20 cellular contexts compared by ENCODE assay signal in the genomic region with DNA sequence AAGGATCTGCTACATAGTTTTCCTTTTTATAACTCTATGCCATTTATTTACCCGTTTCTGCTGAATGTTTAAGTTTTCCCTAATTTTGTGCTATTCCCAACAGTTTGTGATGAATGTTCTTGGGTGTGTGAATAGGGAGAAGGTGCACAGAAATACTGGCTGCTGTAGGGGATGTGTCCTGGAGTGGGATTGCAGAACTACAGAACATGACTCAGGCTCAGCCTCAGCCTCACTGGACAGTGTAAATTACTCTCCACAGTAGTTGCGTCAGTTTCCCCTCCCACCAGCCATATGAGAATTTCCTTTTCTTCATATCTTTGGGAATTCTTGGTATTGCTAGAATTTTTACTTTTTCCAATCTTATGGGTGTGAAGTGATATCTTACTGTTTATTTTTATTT. TPM values are rescaled to one million over a fixed set of nuclear protein-coding genes. Genes with fewer than 3 reads are reported as not detected.
DNase-seq lines count a peak whose midpoint lies in the region; ATAC-seq, FAIRE-seq and TF ChIP-seq lines count a peak whose summit lies in the region.
"Had no signal": no experiment of that assay in that cellular context is flagged by ENCODE, and none has a peak within 500 bp of the region (broad histone marks: within the 10 kb centered on the region; RNA-seq: fewer than 3 reads in every experiment).

No MANE protein-coding gene starts in this region.

- FAIRE-seq in GM12892 (lab: Jason Lieb, UNC) = peak; percentile 14
- FAIRE-seq: TTC549 had no signal

- no peak for ATAC-seq in GM19023 (IDR thresholded peaks at IDR 0.05; ENCODE audit: unreplicated experiment)
- ATAC-seq in HG02973 (IDR thresholded peaks at IDR 0.05; ENCODE audit: unreplicated experiment) = no peak
- ATAC-seq: activated CD8-positive, alpha-beta T cell treated with anti-CD3 and anti-CD28 coated beads, Interleukin-2, amount 10 ng/mL, durations not matched to agents 7 days and 5 days; activated T-helper 17 cell treated with anti-CD3 and anti-CD28 coated beads, Interleukin-2, amount 50 U/mL, for 72 hours had no signal

- no peak overlapping the region for H3K4me3 Mint-ChIP-seq in dendritic cell treated with granulocyte-macrophage colony-stimulating factor and Interleukin-4, amounts not matched to agents 40 ng/mL and 50 ng/mL, for 4 days
- peak overlapping the region; percentile 7 for H3K4me3 Mint-ChIP-seq in neural crest cell
- no peak overlapping the region for H3K4me3 Mint-ChIP-seq in CD8-positive, alpha-beta memory T cell
- H3K4me3 Mint-ChIP-seq: activated CD8-positive, alpha-beta T cell treated with anti-CD3 and anti-CD28 coated beads, Interleukin-2, amount 10 ng/mL, durations not matched to agents 7 days and 5 days; activated T-helper 17 cell treated with anti-CD3 and anti-CD28 coated beads, Interleukin-2, amount 50 U/mL, for 72 hours; memory B cell had no signal

- H3K9me3 Mint-ChIP-seq in dendritic cell treated with granulocyte-macrophage colony-stimulating factor and Interleukin-4, amounts not matched to agents 40 ng/mL and 50 ng/mL, for 4 days = no peaks in the 10 kb centered on the region
- peaks cover 4% of the 10 kb centered on the region for H3K9me3 Mint-ChIP-seq in neural crest cell
- H3K9me3 Mint-ChIP-seq in CD8-positive, alpha-beta memory T cell = no peaks in the 10 kb centered on the region
- H3K9me3 Mint-ChIP-seq: activated T-helper 17 cell treated with anti-CD3 and anti-CD28 coated beads, Interleukin-2, amount 50 U/mL, for 72 hours; memory B cell had no signal

- POLR2A ChIA-PET in CD8-positive, alpha-beta memory T cell (lab: Charles Lee) = no interaction called here

- H3K27me3 ChIP-seq in CD8-positive, alpha-beta memory T cell (ENCODE audit: insufficient read depth, low read length, poor library complexity, severe bottlenecking) = no peaks in the 10 kb centered on the region
- H3K27me3 ChIP-seq: ascending aorta had no signal

- peaks cover 58% of the 10 kb centered on the region for H3K4me1 Mint-ChIP-seq in dendritic cell treated with granulocyte-macrophage colony-stimulating factor and Interleukin-4, amounts not matched to agents 40 ng/mL and 50 ng/mL, for 4 days (ENCODE audit: low read depth)
- peaks cover 71% of the 10 kb centered on the region for H3K4me1 Mint-ChIP-seq in neural crest cell
- peaks cover 35 to 49% (median 45%) of the 10 kb centered on the region in 3 donors for H3K4me1 Mint-ChIP-seq in CD8-positive, alpha-beta memory T cell

- CTCF ChIA-PET in CD8-positive, alpha-beta memory T cell (lab: Charles Lee) = no interaction called here

- no peaks in the 10 kb centered on the region for H3K36me3 Mint-ChIP-seq in dendritic cell treated with granulocyte-macrophage colony-stimulating factor and Interleukin-4, amounts not matched to agents 40 ng/mL and 50 ng/mL, for 4 days (ENCODE audit: low read depth)
- H3K36me3 Mint-ChIP-seq in neural crest cell (ENCODE audit: low read depth) = no peaks in the 10 kb centered on the region
- H3K36me3 Mint-ChIP-seq in CD8-positive, alpha-beta memory T cell = peaks cover 0 to 1% (median 1%) of the 10 kb centered on the region in 3 donors

- DNase-seq in GM12892 (ENCODE audit: insufficient read length) = no peak
- DNase-seq in NCI-H226 = peak; percentile 28
- DNase-seq in neural crest cell (ENCODE audit: low read depth, low spot score) = no peak
- DNase-seq in coronary artery (ENCODE audit: low spot score) = no peak
- DNase-seq in CD8-positive, alpha-beta memory T cell = no peak
- DNase-seq: activated CD8-positive, alpha-beta T cell treated with anti-CD3 and anti-CD28 coated beads, Interleukin-2, amount 10 ng/mL, durations not matched to agents 7 days and 5 days; Caco-2; GDM1; immature natural killer cell; KG1; NCI-H2081; NCI-H748 treated with DMSO at 0.1 percent for 48 hours; stimulated activated naive CD4-positive, alpha-beta T cell had no signal

- no peak for TF ChIP-seq POLR2A in GM12892 (IDR thresholded peaks at IDR 0.05; ENCODE audit: low read depth, low read length)

- no peaks in the 10 kb centered on the region for H3K9me3 ChIP-seq in CD8-positive, alpha-beta memory T cell (ENCODE audit: low read length)
- H3K9me3 ChIP-seq: ascending aorta, Caco-2 had no signal

- intact Hi-C loops in dendritic cell treated with granulocyte-macrophage colony-stimulating factor and Interleukin-4, amounts not matched to agents 40 ng/mL and 50 ng/mL, for 4 days (cut with micrococcal nuclease) = no loop called here

- H3K36me3 ChIP-seq in CD8-positive, alpha-beta memory T cell (ENCODE audit: insufficient read depth, low read length) = no peaks in the 10 kb centered on the region
- H3K36me3 ChIP-seq: ascending aorta had no signal

- H3K4me3 ChIP-seq in coronary artery = no peak overlapping the region
- no peak overlapping the region for H3K4me3 ChIP-seq in CD8-positive, alpha-beta memory T cell (ENCODE audit: low read length)
- H3K4me3 ChIP-seq: ascending aorta had no signal

- no peak overlapping the region for H3K27ac ChIP-seq in coronary artery
- no peak overlapping the region for H3K27ac ChIP-seq in CD8-positive, alpha-beta memory T cell (ENCODE audit: low read depth, low read length)
- H3K27ac ChIP-seq: ascending aorta had no signal

- peak overlapping the region; percentile 39 for H3K27ac Mint-ChIP-seq in dendritic cell treated with granulocyte-macrophage colony-stimulating factor and Interleukin-4, amounts not matched to agents 40 ng/mL and 50 ng/mL, for 4 days
- H3K27ac Mint-ChIP-seq in neural crest cell (ENCODE audit: unreplicated experiment) = no peak overlapping the region
- no peak overlapping the region for H3K27ac Mint-ChIP-seq in CD8-positive, alpha-beta memory T cell
- H3K27ac Mint-ChIP-seq: activated CD8-positive, alpha-beta T cell treated with anti-CD3 and anti-CD28 coated beads, Interleukin-2, amount 10 ng/mL, durations not matched to agents 7 days and 5 days; activated T-helper 17 cell treated with anti-CD3 and anti-CD28 coated beads, Interleukin-2, amount 50 U/mL, for 72 hours; memory B cell had no signal

- peaks cover 16% of the 10 kb centered on the region for H3K4me1 ChIP-seq in CD8-positive, alpha-beta memory T cell (ENCODE audit: insufficient read depth, low read length)
- H3K4me1 ChIP-seq: ascending aorta, Caco-2 had no signal

- TF ChIP-seq CTCF in neural crest cell (conservative IDR thresholded peaks at IDR 0.05) = no peak
- no peak for TF ChIP-seq CTCF in coronary artery (IDR thresholded peaks at IDR 0.05)

- no peaks in the 10 kb centered on the region for H3K27me3 Mint-ChIP-seq in dendritic cell treated with granulocyte-macrophage colony-stimulating factor and Interleukin-4, amounts not matched to agents 40 ng/mL and 50 ng/mL, for 4 days
- H3K27me3 Mint-ChIP-seq in neural crest cell (ENCODE audit: low read depth) = no peaks in the 10 kb centered on the region
- no peaks in the 10 kb centered on the region for H3K27me3 Mint-ChIP-seq in CD8-positive, alpha-beta memory T cell
- H3K27me3 Mint-ChIP-seq: activated T-helper 17 cell treated with anti-CD3 and anti-CD28 coated beads, Interleukin-2, amount 50 U/mL, for 72 hours; memory B cell had no signal

RNA-seq across cellular contexts. Expression of a gene that starts 57.0 kb away (rescaled TPM):
- 4.8 TPM for polyA plus RNA-seq in GM12892 (2012; ENCODE audit: missing spikeins)
- 8.5 and 8.8 TPM in 2 replicates for total RNA-seq in neural crest cell
- total RNA-seq in CD8-positive, alpha-beta memory T cell = 1 to 10 TPM; 7.0 to 8.0 TPM
- polyA plus RNA-seq in CD8-positive, alpha-beta memory T cell = 1.5 TPM

RNA-seq across cellular contexts. Expression of a gene that starts 58.0 kb away (rescaled TPM):
- 6.4 TPM for polyA plus RNA-seq in GM12892 (2012; ENCODE audit: missing spikeins)
- 21.1 and 22.3 TPM in 2 replicates for total RNA-seq in neural crest cell
- 1 to 10 TPM; 7.7 to 8.2 TPM for total RNA-seq in CD8-positive, alpha-beta memory T cell
- 37.7 TPM for polyA plus RNA-seq in CD8-positive, alpha-beta memory T cell
